In genomic region chr14:50947446-50947845, GRCh38 we compare ENCODE assay signal across 19 cellular contexts. TPM values are rescaled to one million over a fixed set of nuclear protein-coding genes. Genes with fewer than 3 reads are reported as not detected.
DNase-seq lines count a peak whose midpoint lies in the region; TF ChIP-seq lines count a peak whose summit lies in the region.
"Had no signal": no experiment of that assay in that cellular context is flagged by ENCODE, and none has a peak within 500 bp of the region (broad histone marks: within the 10 kb centered on the region; RNA-seq: fewer than 3 reads in every experiment).

No MANE protein-coding gene starts in this region.

- H3K4me3 Mint-ChIP-seq in osteocyte (ENCODE audit: unreplicated experiment) = no peak overlapping the region
- H3K4me3 Mint-ChIP-seq in neural progenitor cell = no peak overlapping the region
- H3K4me3 Mint-ChIP-seq: activated naive CD8-positive, alpha-beta T cell treated with anti-CD3 and anti-CD28 coated beads, Interleukin-2, amount 10 ng/mL, durations not matched to agents 7 days and 5 days; activated T-cell treated with anti-CD3 and anti-CD28 coated beads, Interleukin-2, amount 50 U/mL, for 24 hours; B cell; natural killer cell; stimulated activated effector memory CD8-positive, alpha-beta T cell treated with anti-CD3 and anti-CD28 coated beads, Interleukin-12 subunit alpha, Interleukin-12 subunit beta, amount 100 ng/mL, for 72 hours had no signal

- no peaks in the 10 kb centered on the region for H3K27me3 ChIP-seq in fibroblast of lung (ENCODE audit: control insufficient read depth, insufficient read depth, low read length)
- peaks cover 10% of the 10 kb centered on the region for H3K27me3 ChIP-seq in neural progenitor cell
- H3K27me3 ChIP-seq: esophagus squamous epithelium, vagina had no signal

- peaks cover 25% of the 10 kb centered on the region for H3F3A ChIP-seq in neural progenitor cell (ENCODE audit: low read depth)

- H4K20me1 ChIP-seq in fibroblast of lung (ENCODE audit: control insufficient read depth, extremely low read depth, insufficient read depth, low read length) = no peaks in the 10 kb centered on the region
- H4K20me1 ChIP-seq in neural progenitor cell (ENCODE audit: low read depth) = no peaks in the 10 kb centered on the region

- H3K79me2 ChIP-seq in fibroblast of lung (ENCODE audit: control insufficient read depth, insufficient read depth, low read length) (no peaks in the 10 kb centered on the region), neural progenitor cell (ENCODE audit: low read depth) (peaks cover 2% of the 10 kb centered on the region)

- H3K36me3 Mint-ChIP-seq in osteocyte (ENCODE audit: unreplicated experiment) (no peaks in the 10 kb centered on the region), neural progenitor cell (no peaks in the 10 kb centered on the region)
- H3K36me3 Mint-ChIP-seq: activated naive CD8-positive, alpha-beta T cell treated with anti-CD3 and anti-CD28 coated beads, Interleukin-2, amount 10 ng/mL, durations not matched to agents 7 days and 5 days; natural killer cell; stimulated activated effector memory CD8-positive, alpha-beta T cell treated with anti-CD3 and anti-CD28 coated beads, Interleukin-12 subunit alpha, Interleukin-12 subunit beta, amount 100 ng/mL, for 72 hours had no signal

- H3K4me1 Mint-ChIP-seq in osteocyte (ENCODE audit: unreplicated experiment) (peaks cover 30% of the 10 kb centered on the region), neural progenitor cell (peaks cover 22% of the 10 kb centered on the region)

- H2AFZ ChIP-seq in fibroblast of lung (ENCODE audit: low read length) = peak overlapping the region; percentile 37
- H2AFZ ChIP-seq in neural progenitor cell (replicated peaks) = no peak overlapping the region

- TF ChIP-seq CTCF in fibroblast of lung (conservative IDR thresholded peaks at IDR 0.05 in 1 of 2, IDR thresholded peaks at IDR 0.05 in 1 of 2; ENCODE audit: low read depth in 1 of 2, low read length in 2 of 2) = no peak
- TF ChIP-seq CTCF in osteocyte (IDR thresholded peaks at IDR 0.05) = no peak
- TF ChIP-seq CTCF in neural progenitor cell (IDR thresholded peaks at IDR 0.05) = no peak

- H3K27ac ChIP-seq in fibroblast of lung (ENCODE audit: insufficient read depth, low read length) (no peak overlapping the region), neural progenitor cell (no peak overlapping the region)
- H3K27ac ChIP-seq: esophagus squamous epithelium, vagina had no signal

- H3K36me3 ChIP-seq in fibroblast of lung (ENCODE audit: control insufficient read depth, insufficient read depth, low read length) (no peaks in the 10 kb centered on the region), neural progenitor cell (no peaks in the 10 kb centered on the region)
- H3K36me3 ChIP-seq: esophagus squamous epithelium, vagina had no signal

- H3K9me3 Mint-ChIP-seq in osteocyte (ENCODE audit: unreplicated experiment) (no peaks in the 10 kb centered on the region), neural progenitor cell (no peaks in the 10 kb centered on the region)
- H3K9me3 Mint-ChIP-seq: activated naive CD8-positive, alpha-beta T cell treated with anti-CD3 and anti-CD28 coated beads, Interleukin-2, amount 10 ng/mL, durations not matched to agents 7 days and 5 days; activated T-cell treated with anti-CD3 and anti-CD28 coated beads, Interleukin-2, amount 50 U/mL, for 24 hours; natural killer cell; stimulated activated effector memory CD8-positive, alpha-beta T cell treated with anti-CD3 and anti-CD28 coated beads, Interleukin-12 subunit alpha, Interleukin-12 subunit beta, amount 100 ng/mL, for 72 hours had no signal

- no peak overlapping the region for H3K4me2 ChIP-seq in fibroblast of lung (ENCODE audit: extremely low read depth, insufficient read depth, low read length)
- no peak overlapping the region for H3K4me2 ChIP-seq in neural progenitor cell

- H3K9me3 ChIP-seq in fibroblast of lung (ENCODE audit: control insufficient read depth, insufficient read depth, low read depth, low read length) = no peaks in the 10 kb centered on the region
- H3K9me3 ChIP-seq in neural progenitor cell (ENCODE audit: low read depth) = no peaks in the 10 kb centered on the region
- H3K9me3 ChIP-seq: esophagus squamous epithelium, vagina had no signal

- peak overlapping the region; percentile 15 for H3K27ac Mint-ChIP-seq in osteocyte (ENCODE audit: unreplicated experiment)
- no peak overlapping the region for H3K27ac Mint-ChIP-seq in neural progenitor cell
- H3K27ac Mint-ChIP-seq: activated naive CD8-positive, alpha-beta T cell treated with anti-CD3 and anti-CD28 coated beads, Interleukin-2, amount 10 ng/mL, durations not matched to agents 7 days and 5 days; activated T-cell treated with anti-CD3 and anti-CD28 coated beads, Interleukin-2, amount 50 U/mL, for 24 hours; B cell; natural killer cell; stimulated activated effector memory CD8-positive, alpha-beta T cell treated with anti-CD3 and anti-CD28 coated beads, Interleukin-12 subunit alpha, Interleukin-12 subunit beta, amount 100 ng/mL, for 72 hours had no signal

- H3K4me1 ChIP-seq in fibroblast of lung (ENCODE audit: control insufficient read depth, extremely low read depth, insufficient read depth, low read length) (no peaks in the 10 kb centered on the region), neural progenitor cell (no peaks in the 10 kb centered on the region)

- no peaks in the 10 kb centered on the region for H3K27me3 Mint-ChIP-seq in osteocyte (ENCODE audit: unreplicated experiment)
- peaks cover 2% of the 10 kb centered on the region for H3K27me3 Mint-ChIP-seq in neural progenitor cell (ENCODE audit: insufficient read depth, low read depth)

- H3K4me3 ChIP-seq in fibroblast of lung (replicated peaks in 1 of 4; ENCODE audit: control extremely low read depth in 1 of 4, insufficient read depth in 1 of 4, low read depth in 3 of 4, low read length in 4 of 4) (no peak overlapping the region), neural progenitor cell (no peak overlapping the region)
- H3K4me3 ChIP-seq: esophagus squamous epithelium, vagina had no signal

- no peak overlapping the region for H3K9ac ChIP-seq in fibroblast of lung (ENCODE audit: insufficient read depth, low read length)
- H3K9ac ChIP-seq in neural progenitor cell = no peak overlapping the region

- DNase-seq in HT1080 (ENCODE audit: low read depth) = peak; percentile 42
- DNase-seq in SW480 (ENCODE audit: low spot score) = peak; percentile 5
- DNase-seq in fibroblast of lung (ENCODE audit: low read depth in 2 of 2) = peak; percentile 28 to 67
- DNase-seq in osteocyte (ENCODE audit: extremely low spot score, unreplicated experiment) = no peak
- no peak for DNase-seq in DMS 273 (lab: John Stamatoyannopoulos, UW; ENCODE audit: unreplicated experiment)
- DNase-seq in A172 (ENCODE audit: low spot score) = no peak
- no peak for DNase-seq in central memory CD4-positive, alpha-beta T cell
- no peak for DNase-seq in neural progenitor cell (ENCODE audit: low spot score)
- DNase-seq: activated CD4-positive, alpha-beta T cell treated with anti-CD3 and anti-CD28 coated beads, Interleukin-2, amount 50 U/mL, for 1 hour; activated naive CD8-positive, alpha-beta T cell treated with anti-CD3 and anti-CD28 coated beads, Interleukin-2, amount 10 ng/mL, durations not matched to agents 7 days and 5 days; activated T-cell treated with anti-CD3 and anti-CD28 coated beads, Interleukin-2, amount 50 U/mL, for 24 hours; cortex of kidney; esophagus squamous epithelium; natural killer cell; NCI-H2081 treated with DMSO at 0.1 percent for 48 hours; SHP77 had no signal

RNA-seq across cellular contexts. Expression of gene PYGL, which starts 3.2 kb away (rescaled TPM):
- total RNA-seq in HT1080 (2014; rRNA removed; shearing (Covaris generic)) = 105 and 106 TPM in 2 replicates
- 135 and 144 TPM in 2 replicates for polyA plus RNA-seq in HT1080 (2015; cell fraction: cytosol; rRNA removed)
- 204 and 220 TPM in 2 replicates for polyA plus RNA-seq in HT1080 (2015; cell fraction: nucleus; rRNA removed)
- total RNA-seq in fibroblast of lung (58.6 and 76.8 TPM in 2 replicates), osteocyte (36.1 and 37.3 TPM in 2 replicates), neural progenitor cell (ENCODE audit: low replicate concordance) (63.0 and 63.5 TPM in 2 replicates)
- 37.8 and 56.2 TPM in 2 replicates for polyA plus RNA-seq in fibroblast of lung
- polyA plus RNA-seq in fibroblast of lung (2012) = 32.1 and 51.1 TPM in 2 replicates
- polyA minus RNA-seq in fibroblast of lung (ENCODE audit: low replicate concordance) = 15.2 and 22.7 TPM in 2 replicates
- 52.9 and 61.2 TPM in 2 replicates for total RNA-seq in A172 (2014; rRNA removed; shearing (Covaris generic))

Comparison
In these comparisons a context has a peak if more than half of its experiments do, and no peak if none do; other contexts are left out.
1. DNase-seq: peak in HT1080 (single experiment), SW480 (single experiment) and fibroblast of lung (2 of 2); none in osteocyte (single experiment), DMS 273 (single experiment), A172 (single experiment), central memory CD4-positive, alpha-beta T cell (single experiment) and neural progenitor cell (single experiment).